23 cellular contexts compared by ENCODE assay signal in the genomic region with DNA sequence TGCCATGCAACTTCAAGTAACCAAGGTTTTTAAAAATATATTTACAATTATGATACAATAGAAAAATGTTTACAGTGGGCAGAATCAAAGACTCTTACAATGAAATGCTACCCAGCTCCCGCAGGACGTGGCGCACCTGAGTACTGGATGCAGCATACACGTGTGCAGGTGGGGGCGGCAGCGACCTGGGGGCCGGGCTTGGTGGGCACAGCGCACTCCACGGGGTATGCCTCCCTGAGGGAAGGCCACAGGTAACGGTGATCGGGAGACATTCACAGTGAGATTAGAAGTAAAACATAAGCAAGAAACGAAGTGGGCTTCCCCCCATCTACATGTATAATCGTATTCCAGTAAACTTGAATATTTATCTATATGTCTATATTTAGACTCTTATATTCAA. TPM values are rescaled to one million over a fixed set of nuclear protein-coding genes. Genes with fewer than 3 reads are reported as not detected.
DNase-seq lines count a peak whose midpoint lies in the region; ATAC-seq and TF ChIP-seq lines count a peak whose summit lies in the region.
"Had no signal": no experiment of that assay in that cellular context is flagged by ENCODE, and none has a peak within 500 bp of the region (broad histone marks: within the 10 kb centered on the region; RNA-seq: fewer than 3 reads in every experiment).

No MANE protein-coding gene starts in this region.

- intact Hi-C loops in lower lobe of right lung (cut with DNase I), result no loop called here
- intact Hi-C loops in sigmoid colon (cut with DNase I), result no loop called here
- intact Hi-C loops in breast epithelium (cut with DNase I; ENCODE audit: low total_unique reads), result no loop called here

- no peak overlapping the region for H3K4me3 Mint-ChIP-seq in T-helper 2 cell treated with Interferon-gamma antibody and Interleukin-4, amounts not matched to agents 5 μg/mL and 100 μg/mL, for 36 hours
- H3K4me3 Mint-ChIP-seq: CD14-positive monocyte; CD4-positive, alpha-beta T cell; CD8-positive, alpha-beta memory T cell; GM23338; H9 had no signal

- H3K27me3 ChIP-seq in lower lobe of right lung (ENCODE audit: low read depth) (no peaks in the 10 kb centered on the region), sigmoid colon (no peaks in the 10 kb centered on the region), breast epithelium (no peaks in the 10 kb centered on the region), brain microvascular endothelial cell (replicated peaks) (no peaks in the 10 kb centered on the region)
- H3K27me3 ChIP-seq: BE2C; BLaER1 treated with 17β-estradiol and CSF1 and Interleukin-3, amounts not matched to agents 10 nM and 100 nM had no signal

- H3K4me1 Mint-ChIP-seq in T-helper 2 cell treated with Interferon-gamma antibody and Interleukin-4, amounts not matched to agents 5 μg/mL and 100 μg/mL, for 36 hours (ENCODE audit: low read depth), result no peaks in the 10 kb centered on the region
- H3K4me1 Mint-ChIP-seq: CD14-positive monocyte; CD8-positive, alpha-beta memory T cell; GM23338; H9 had no signal

- no peaks in the 10 kb centered on the region for H3K27me3 Mint-ChIP-seq in T-helper 2 cell treated with Interferon-gamma antibody and Interleukin-4, amounts not matched to agents 5 μg/mL and 100 μg/mL, for 36 hours (ENCODE audit: low read depth)
- H3K27me3 Mint-ChIP-seq: CD4-positive, alpha-beta T cell; CD8-positive, alpha-beta memory T cell had no signal

- no peak overlapping the region for H3K27ac Mint-ChIP-seq in T-helper 2 cell treated with Interferon-gamma antibody and Interleukin-4, amounts not matched to agents 5 μg/mL and 100 μg/mL, for 36 hours
- H3K27ac Mint-ChIP-seq: CD14-positive monocyte; CD4-positive, alpha-beta T cell; GM23338; H9 had no signal

- peak; percentile 40 for DNase-seq in islet precursor cell
- peak; percentile 27 for DNase-seq in lower lobe of right lung
- peak; percentile 50 for DNase-seq in sigmoid colon
- DNase-seq in breast epithelium (ENCODE audit: low spot score in 2 of 2), result no peak
- no peak for DNase-seq in brain microvascular endothelial cell
- no peak for DNase-seq in T-helper 2 cell treated with Interferon-gamma antibody and Interleukin-4, amounts not matched to agents 5 μg/mL and 100 μg/mL, for 36 hours (ENCODE audit: low spot score)
- DNase-seq: 8988T; ACHN; AML-193; BE2C; CD4-positive, alpha-beta T cell; CD8-positive, alpha-beta memory T cell; DMS 273 treated with DMSO at 0.1 percent for 48 hours; DMS79; EL; GDM1 had no signal

- no peaks in the 10 kb centered on the region for H3K36me3 Mint-ChIP-seq in T-helper 2 cell treated with Interferon-gamma antibody and Interleukin-4, amounts not matched to agents 5 μg/mL and 100 μg/mL, for 36 hours (ENCODE audit: low read depth)
- H3K36me3 Mint-ChIP-seq: CD14-positive monocyte had no signal

- H3K27ac ChIP-seq in lower lobe of right lung (no peak overlapping the region), sigmoid colon (no peak overlapping the region), breast epithelium (no peak overlapping the region), brain microvascular endothelial cell (no peak overlapping the region)
- H3K27ac ChIP-seq: A549; BLaER1 treated with 17β-estradiol and CSF1 and Interleukin-3, amounts not matched to agents 10 nM and 100 nM had no signal

- no peaks in the 10 kb centered on the region for H3K4me1 ChIP-seq in lower lobe of right lung
- H3K4me1 ChIP-seq in sigmoid colon, result no peaks in the 10 kb centered on the region
- H3K4me1 ChIP-seq in breast epithelium, result no peaks in the 10 kb centered on the region
- H3K4me1 ChIP-seq: A549; BE2C; BLaER1 treated with 17β-estradiol and CSF1 and Interleukin-3, amounts not matched to agents 10 nM and 100 nM had no signal

- 94% methylated on average over 13 of the region's 13 CpGs for WGBS in sigmoid colon, 2 donors

- H3K4me3 ChIP-seq in lower lobe of right lung (no peak overlapping the region), sigmoid colon (no peak overlapping the region), breast epithelium (no peak overlapping the region), brain microvascular endothelial cell (ENCODE audit: low read depth, low read length) (no peak overlapping the region)
- H3K4me3 ChIP-seq: A549; BLaER1 treated with 17β-estradiol and CSF1 and Interleukin-3, amounts not matched to agents 10 nM and 100 nM; GM12878; GM23338 had no signal

- in situ Hi-C loops in brain microvascular endothelial cell (cut with HindIII; ENCODE audit: low pct_ligation_motif_present, low sequenced_read_pairs), result no loop called here

- peaks cover 4% of the 10 kb centered on the region for H3K36me3 ChIP-seq in lower lobe of right lung
- peaks cover 0 to 23% (median 0%) of the 10 kb centered on the region in 4 donors for H3K36me3 ChIP-seq in sigmoid colon
- no peaks in the 10 kb centered on the region for H3K36me3 ChIP-seq in breast epithelium
- no peaks in the 10 kb centered on the region for H3K36me3 ChIP-seq in brain microvascular endothelial cell (replicated peaks)
- H3K36me3 ChIP-seq: BE2C had no signal

- TF ChIP-seq EP300 in sigmoid colon (IDR thresholded peaks at IDR 0.05), result no peak

- H3K9me3 Mint-ChIP-seq in T-helper 2 cell treated with Interferon-gamma antibody and Interleukin-4, amounts not matched to agents 5 μg/mL and 100 μg/mL, for 36 hours, result no peaks in the 10 kb centered on the region
- H3K9me3 Mint-ChIP-seq: CD4-positive, alpha-beta T cell; CD8-positive, alpha-beta memory T cell; GM23338; H9 had no signal

- no peak for TF ChIP-seq POLR2A in sigmoid colon (IDR thresholded peaks at IDR 0.05)
- no peak for TF ChIP-seq POLR2A in breast epithelium (IDR thresholded peaks at IDR 0.05)

- no peak for ATAC-seq in lower lobe of right lung
- ATAC-seq: A549, GM12878, GM23338, HCT116 had no signal

- H3K9me3 ChIP-seq in lower lobe of right lung (no peaks in the 10 kb centered on the region), sigmoid colon (no peaks in the 10 kb centered on the region), breast epithelium (no peaks in the 10 kb centered on the region)
- H3K9me3 ChIP-seq: A549; BE2C; BLaER1 treated with 17β-estradiol and CSF1 and Interleukin-3, amounts not matched to agents 10 nM and 100 nM had no signal

- TF ChIP-seq CTCF in lower lobe of right lung (IDR thresholded peaks at IDR 0.05) (no peak), sigmoid colon (IDR thresholded peaks at IDR 0.05) (no peak), breast epithelium (IDR thresholded peaks at IDR 0.05) (no peak), brain microvascular endothelial cell (IDR thresholded peaks at IDR 0.05; ENCODE audit: low read depth, low read length, missing control alignments) (no peak)

RNA-seq across cellular contexts. Expression of gene WDR27, which starts 54.2 kb away (rescaled TPM):
- total RNA-seq in lower lobe of right lung (38.0 TPM), sigmoid colon (10 to 100 TPM; 20.0 to 46.0 (median 24.6) TPM), breast epithelium (10 to 100 TPM; 21.3 to 68.6 (median 56.4) TPM)
- polyA plus RNA-seq in sigmoid colon, result 10 to 100 TPM in 1 of 3 donors, 1 to 10 TPM in 2; 1.2 to 18.1 (median 1.6) TPM

RNA-seq across cellular contexts. Expression of gene C6orf120, which starts 54.3 kb away (rescaled TPM):
- 22.2 TPM for total RNA-seq in lower lobe of right lung
- 10 to 100 TPM; 22.7 to 33.6 (median 30.3) TPM for total RNA-seq in sigmoid colon
- 10 to 100 TPM; 10.2 to 12.2 (median 10.8) TPM for polyA plus RNA-seq in sigmoid colon
- total RNA-seq in breast epithelium, result 10 to 100 TPM; 29.5 to 49.0 (median 33.4) TPM

Comparison
In these comparisons a context has a peak if more than half of its experiments do, and no peak if none do; other contexts are left out.
1. DNase-seq: peak in islet precursor cell (single experiment), lower lobe of right lung (single experiment) and sigmoid colon (single experiment); none in breast epithelium (0 of 2), brain microvascular endothelial cell (single experiment) and T-helper 2 cell treated with Interferon-gamma antibody and Interleukin-4, amounts not matched to agents 5 μg/mL and 100 μg/mL, for 36 hours (single experiment).